Comparison of ENCODE assay signal across 8 cellular contexts in the genomic region with DNA sequence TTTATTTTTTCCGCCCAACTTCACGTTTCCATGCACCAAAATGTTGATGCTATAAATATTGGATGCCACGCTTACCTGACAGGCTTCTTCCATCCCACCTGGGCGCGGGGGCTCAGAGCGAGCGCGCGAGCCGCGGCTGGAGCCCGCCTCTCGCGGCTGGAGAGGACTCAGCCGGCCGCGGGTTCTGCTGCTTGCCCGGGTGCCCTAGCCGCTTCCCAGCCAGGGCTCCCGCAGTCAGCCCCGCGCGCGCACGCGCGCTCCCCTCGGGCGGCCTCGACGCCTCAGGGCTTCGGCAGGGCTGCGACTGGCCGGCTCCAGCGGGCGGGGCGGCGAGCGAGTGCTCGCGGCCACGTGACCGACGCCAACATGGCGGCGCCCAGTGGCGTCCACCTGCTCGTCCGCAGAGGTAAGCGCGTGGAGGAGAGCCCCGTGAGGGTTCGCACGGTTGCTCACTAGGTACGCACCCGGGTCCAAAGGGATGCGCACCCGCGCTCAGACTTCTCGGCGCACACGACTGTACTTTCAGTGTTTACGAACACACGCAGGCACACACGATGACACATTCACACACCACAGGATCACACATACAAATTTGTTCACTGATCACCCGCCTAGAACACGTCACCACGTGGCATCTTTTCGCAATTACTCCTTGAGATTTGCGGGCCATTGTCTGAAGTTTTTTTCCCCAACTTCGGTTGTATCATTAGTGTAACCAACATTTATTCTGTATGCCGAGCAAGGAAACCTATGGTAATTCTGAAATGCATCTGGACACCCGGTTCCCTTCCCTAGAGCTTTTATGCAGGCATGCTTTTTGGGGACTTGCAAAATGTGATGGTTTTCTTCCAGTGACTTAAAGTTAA. TPM values are rescaled to one million over a fixed set of nuclear protein-coding genes. Genes with fewer than 3 reads are reported as not detected.
DNase-seq lines count a peak whose midpoint lies in the region; ATAC-seq and TF ChIP-seq lines count a peak whose summit lies in the region.

A gene (plus strand): TSS at position 350 of the 866 bp plus-strand sequence. CDS start 17 bp downstream, at position 367.

- peaks cover 19% of the 10 kb centered on the region for H3K27me3 Mint-ChIP-seq in T-helper 17 cell

- H3K27me3 ChIP-seq in right cardiac atrium (ENCODE audit: control insufficient read depth, insufficient read depth) (no peaks in the 10 kb centered on the region), uterus (no peaks in the 10 kb centered on the region)

- H3K4me1 Mint-ChIP-seq in T-helper 17 cell = peaks cover 10% of the 10 kb centered on the region

- ATAC-seq in GM18502 (IDR thresholded peaks at IDR 0.05; ENCODE audit: poor library complexity, unreplicated experiment) (peak; percentile 97), HG02938 (IDR thresholded peaks at IDR 0.05; ENCODE audit: unreplicated experiment) (peak; percentile 88), T-helper 17 cell (peak; percentile 97), right cardiac atrium (peak; percentile 100)

- peak within 1 kb of the TSS; percentile 92 for H3K4me3 Mint-ChIP-seq in T-helper 17 cell

- intact Hi-C loops in right cardiac atrium (cut with DNase I) = no loop called here
- intact Hi-C loops in uterus (cut with DNase I; ENCODE audit: low total_unique reads) = no loop called here

- peak in 1 of 4 experiments; percentile 4 for TF ChIP-seq CTCF in uterus (IDR thresholded peaks at IDR 0.05)

- under 1% methylated on average over 73 of the region's 73 CpGs for WGBS in right cardiac atrium

- peak within 1 kb of the TSS; percentile 58 for H3K4me3 ChIP-seq in right cardiac atrium (ENCODE audit: low read length)
- peak within 1 kb of the TSS; percentile 62 to 81 for H3K4me3 ChIP-seq in uterus

- H3K27ac Mint-ChIP-seq in T-helper 17 cell = peak within 1 kb of the TSS; percentile 75

- TF ChIP-seq POLR2A in uterus (IDR thresholded peaks at IDR 0.05) = peak in 1 of 2 donors; percentile 59

- H3K36me3 Mint-ChIP-seq in T-helper 17 cell (ENCODE audit: low read depth) = no peaks in the 10 kb centered on the region

- H3K27ac ChIP-seq in right cardiac atrium (ENCODE audit: low read length) = no peak within 1 kb of the TSS
- H3K27ac ChIP-seq in uterus = peak within 1 kb of the TSS in 1 of 2 donors; percentile 37

- H3K4me1 ChIP-seq in right cardiac atrium (ENCODE audit: control insufficient read depth, insufficient read depth, low read length) (no peaks in the 10 kb centered on the region), uterus (no peaks in the 10 kb centered on the region)

- DNase-seq in NCI-H1694 (lab: John Stamatoyannopoulos, UW) (peak; percentile 76), T-helper 17 cell (peak; percentile 74 to 81 (median 74)), anterior cingulate cortex (lab: John Stamatoyannopoulos, UW) (peak; percentile 12 to 96 (median 88)), right cardiac atrium (peak; percentile 93 to 97 (median 97)), pulmonary artery endothelial cell (ENCODE audit: low read depth, low spot score) (peak; percentile 56), uterus (peak; percentile 76 to 86)

- H3K9me3 ChIP-seq in T-helper 17 cell (ENCODE audit: control insufficient read depth, low read length, poor library complexity, severe bottlenecking) = no peaks in the 10 kb centered on the region
- H3K9me3 ChIP-seq in right cardiac atrium (ENCODE audit: control insufficient read depth, low read length) = no peaks in the 10 kb centered on the region
- H3K9me3 ChIP-seq in uterus = no peaks in the 10 kb centered on the region

- no peaks in the 10 kb centered on the region for H3K36me3 ChIP-seq in uterus

RNA-seq across cellular contexts. Expression of the gene that starts here (rescaled TPM):
- total RNA-seq in T-helper 17 cell (1 to 10 TPM; 5.7 to 6.5 TPM), right cardiac atrium (1 to 10 TPM; 3.0 to 5.4 (median 4.5) TPM), pulmonary artery endothelial cell (4.1 and 7.6 TPM in 2 replicates), uterus (10 to 100 TPM in 3 of 4 donors, 1 to 10 TPM in 1; 7.9 to 38.2 (median 15.8) TPM)
- 3.6 TPM for polyA plus RNA-seq in right cardiac atrium
